7 cellular contexts compared by ENCODE assay signal in the genomic region with DNA sequence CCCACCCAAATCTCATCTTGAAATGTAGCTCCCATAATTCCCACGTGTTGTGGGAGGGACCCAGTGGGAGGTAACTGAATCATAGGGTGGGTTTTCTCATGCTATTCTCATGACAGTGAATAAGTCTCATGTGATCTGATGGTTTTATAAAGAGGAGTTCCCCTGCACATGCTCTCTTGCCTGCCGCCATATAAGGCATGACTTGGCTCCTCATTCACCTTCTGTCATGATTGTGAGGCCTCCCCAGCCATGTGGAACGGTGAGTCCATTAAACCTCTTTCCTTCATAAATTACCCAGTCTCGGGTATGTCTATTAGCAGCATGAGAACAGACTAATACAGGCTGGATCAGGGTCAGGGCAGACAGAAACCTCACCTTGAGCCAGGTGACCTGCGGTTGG.
DNase-seq lines count a peak whose midpoint lies in the region; ATAC-seq and TF ChIP-seq lines count a peak whose summit lies in the region.
"Not testable (repeated sequence)": the region's sequence is repeated elsewhere in the genome, so short reads cannot be mapped to it uniquely, and the experiment has no call there.

No MANE protein-coding gene starts in this region.

- H3K4me2 ChIP-seq in IMR-90 (ENCODE audit: low read depth, low read length); fibroblast of lung (ENCODE audit: extremely low read depth, insufficient read depth, low read length): not testable (repeated sequence)

- ATAC-seq in IMR-90 (ENCODE audit: low read depth); RWPE2 (ENCODE audit: low read depth); left lobe of liver; stimulated activated naive B cell treated with anti-CD40 and anti-IgM and Interleukin-4, amounts not matched to agents 10 μg/mL and 1 μg/mL and 100 μg/mL, for 72 hours (replicated peaks): not testable (repeated sequence)

- H4K5ac ChIP-seq in IMR-90 (ENCODE audit: low read depth, low read length) = peak overlapping the region; percentile 88

- peak overlapping the region; percentile 98 for H4K91ac ChIP-seq in IMR-90 (ENCODE audit: insufficient read depth, low read depth, low read length)

- not testable (repeated sequence) for TF ChIP-seq CTCF in IMR-90 (conservative IDR thresholded peaks at IDR 0.05; ENCODE audit: low read depth, low read length); RWPE2 (IDR thresholded peaks at IDR 0.05; ENCODE audit: poor library complexity, severe bottlenecking); fibroblast of lung (conservative IDR thresholded peaks at IDR 0.05 in 1 of 2, IDR thresholded peaks at IDR 0.05 in 1 of 2; ENCODE audit: low read depth in 1 of 2, low read length in 2 of 2)

- TF ChIP-seq POLR2A in IMR-90 (IDR thresholded peaks at IDR 0.05; ENCODE audit: low read depth, low read length) = not testable (repeated sequence)

- H3K27ac ChIP-seq in IMR-90 (ENCODE audit: insufficient read depth, low read length) = peak overlapping the region; percentile 95
- H3K27ac ChIP-seq in RWPE2 (ENCODE audit: poor library complexity, severe bottlenecking) = peak overlapping the region; percentile 69
- peak overlapping the region; percentile 90 for H3K27ac ChIP-seq in fibroblast of lung (ENCODE audit: insufficient read depth, low read length)

- H3K4ac ChIP-seq in IMR-90 (ENCODE audit: low read depth, low read length) = peak overlapping the region; percentile 97

- peak overlapping the region; percentile 98 for H2AK5ac ChIP-seq in IMR-90 (ENCODE audit: low read depth, low read length)

- BruUV-seq in IMR-90 (replicated peaks; lab: Mats Ljungman, UMichigan) = not testable (repeated sequence)

- in situ Hi-C loops in Caki2 (cut with HindIII; ENCODE audit: low pct_unique_long_range_greater_than_20kb, low sequenced_read_pairs); IMR-90 (cut with MboI; ENCODE audit: low sequenced_read_pairs): not testable (repeated sequence)

- peak overlapping the region; percentile 100 for H2BK5ac ChIP-seq in IMR-90 (ENCODE audit: low read depth, low read length, poor library complexity, severe bottlenecking)

- peak overlapping the region; percentile 99 for H2BK120ac ChIP-seq in IMR-90 (ENCODE audit: low read depth, low read length)

- not testable (repeated sequence) for H4K20me1 ChIP-seq in IMR-90 (ENCODE audit: insufficient read depth, low read length); fibroblast of lung (ENCODE audit: control insufficient read depth, extremely low read depth, insufficient read depth, low read length)

- not testable (repeated sequence) for H3K79me2 ChIP-seq in fibroblast of lung (ENCODE audit: control insufficient read depth, insufficient read depth, low read length)

- peak overlapping the region; percentile 39; the same call in 1 of the 2 replicates for H3K23ac ChIP-seq in IMR-90 (ENCODE audit: low read depth, low read length)

- H3K4me1 ChIP-seq in IMR-90 (ENCODE audit: control insufficient read depth, insufficient read depth, low read length) = peaks cover 41% of the 10 kb centered on the region
- peaks cover 39% of the 10 kb centered on the region for H3K4me1 ChIP-seq in RWPE2 (ENCODE audit: insufficient read depth, poor library complexity, severe bottlenecking)
- H3K4me1 ChIP-seq in fibroblast of lung (ENCODE audit: control insufficient read depth, extremely low read depth, insufficient read depth, low read length) = peaks cover 54% of the 10 kb centered on the region

- H3K36me3 ChIP-seq in IMR-90 (ENCODE audit: control insufficient read depth, insufficient read depth, low read length) (peaks cover 50% of the 10 kb centered on the region), fibroblast of lung (ENCODE audit: control insufficient read depth, insufficient read depth, low read length) (peaks cover 14% of the 10 kb centered on the region)
- H3K36me3 ChIP-seq in RWPE2 (ENCODE audit: low read depth) = not testable (repeated sequence)

- CTCF ChIA-PET in IMR-90 (lab: Yijun Ruan, JAX) = interaction anchor here (1.0 kb wide), 2 partner anchors 15 to 35 kb away, joined by 3 read pairs; no protein-coding TSS in a partner anchor

- peak overlapping the region; percentile 71 for H3K14ac ChIP-seq in IMR-90 (replicated peaks; ENCODE audit: low read depth, low read length)

- not testable (repeated sequence) for H3K27me3 ChIP-seq in IMR-90 (ENCODE audit: control insufficient read depth, insufficient read depth, low read length); RWPE2 (ENCODE audit: insufficient read depth, poor library complexity, severe bottlenecking); fibroblast of lung (ENCODE audit: control insufficient read depth, insufficient read depth, low read length)

- H3K18ac ChIP-seq in IMR-90 (ENCODE audit: low read depth, low read length) = peak overlapping the region; percentile 94

- peaks cover 44% of the 10 kb centered on the region for H3K9me1 ChIP-seq in IMR-90 (ENCODE audit: insufficient read depth, low read length)

- H3K9me3 ChIP-seq in IMR-90 (ENCODE audit: control insufficient read depth, insufficient read depth, low read length); RWPE2 (ENCODE audit: severe bottlenecking); fibroblast of lung (ENCODE audit: control insufficient read depth, insufficient read depth, low read depth, low read length): not testable (repeated sequence)

- dilution Hi-C loops in IMR-90 (cut with HindIII; ENCODE audit: low sequenced_read_pairs, unreplicated experiment) = not testable (repeated sequence)

- H3K56ac ChIP-seq in IMR-90 (ENCODE audit: extremely low read depth, insufficient read depth, low read length) = not testable (repeated sequence)

- H2BK15ac ChIP-seq in IMR-90 (ENCODE audit: low read depth, low read length) = peak overlapping the region; percentile 66; the same call in 2 of the 3 replicates

- TF ChIP-seq RAD21 in IMR-90 (IDR thresholded peaks at IDR 0.05; ENCODE audit: low read length) = not testable (repeated sequence)

- peak; percentile 56 for DNase-seq in Caki2 (ENCODE audit: low read depth)
- peak; percentile 2 for DNase-seq in HCEC 1CT
- DNase-seq in IMR-90; RWPE2 (ENCODE audit: low spot score); fibroblast of lung (ENCODE audit: low read depth in 2 of 2); stimulated activated naive B cell treated with anti-CD40 and anti-IgM and Interleukin-4, amounts not matched to agents 10 μg/mL and 1 μg/mL and 100 μg/mL, for 72 hours: not testable (repeated sequence)
- DNase-seq in left lobe of liver (ENCODE audit: low spot score) = peak; percentile 31

- H3K27ac Mint-ChIP-seq in stimulated activated naive B cell treated with anti-CD40 and anti-IgM and Interleukin-4, amounts not matched to agents 10 μg/mL and 1 μg/mL and 100 μg/mL, for 72 hours = peak overlapping the region; percentile 26

- not testable (repeated sequence) for H3K27me3 Mint-ChIP-seq in stimulated activated naive B cell treated with anti-CD40 and anti-IgM and Interleukin-4, amounts not matched to agents 10 μg/mL and 1 μg/mL and 100 μg/mL, for 72 hours

- H2AFZ ChIP-seq in IMR-90 (replicated peaks; ENCODE audit: low read length, poor library complexity); fibroblast of lung (ENCODE audit: low read length): not testable (repeated sequence)

- H3K4me3 Mint-ChIP-seq in stimulated activated naive B cell treated with anti-CD40 and anti-IgM and Interleukin-4, amounts not matched to agents 10 μg/mL and 1 μg/mL and 100 μg/mL, for 72 hours = not testable (repeated sequence)

- intact Hi-C loops in IMR-90 (cut with micrococcal nuclease) = not testable (repeated sequence)

- H3K9me3 Mint-ChIP-seq in stimulated activated naive B cell treated with anti-CD40 and anti-IgM and Interleukin-4, amounts not matched to agents 10 μg/mL and 1 μg/mL and 100 μg/mL, for 72 hours = not testable (repeated sequence)

- H3K36me3 Mint-ChIP-seq in stimulated activated naive B cell treated with anti-CD40 and anti-IgM and Interleukin-4, amounts not matched to agents 10 μg/mL and 1 μg/mL and 100 μg/mL, for 72 hours = not testable (repeated sequence)

- H2AK9ac ChIP-seq in IMR-90 (replicated peaks; ENCODE audit: low read depth, low read length, poor library complexity) = not testable (repeated sequence)

- H3K4me1 Mint-ChIP-seq in stimulated activated naive B cell treated with anti-CD40 and anti-IgM and Interleukin-4, amounts not matched to agents 10 μg/mL and 1 μg/mL and 100 μg/mL, for 72 hours = not testable (repeated sequence)

- not testable (repeated sequence) for H3K4me3 ChIP-seq in IMR-90 (ENCODE audit: insufficient read depth, low read depth, low read length); RWPE2 (ENCODE audit: severe bottlenecking); fibroblast of lung (replicated peaks in 1 of 4; ENCODE audit: control extremely low read depth in 1 of 4, insufficient read depth in 1 of 4, low read depth in 3 of 4, low read length in 4 of 4)

- not testable (repeated sequence) for H3K9ac ChIP-seq in IMR-90 (ENCODE audit: low read depth, low read length); fibroblast of lung (ENCODE audit: insufficient read depth, low read length)

- peak overlapping the region; percentile 98 for H2BK20ac ChIP-seq in IMR-90 (ENCODE audit: low read depth, low read length)

- 100% methylated on average over 1 of the region's 5 CpGs; no CpG with 5 or more reads in 1 of the 2 experiments for WGBS in IMR-90 (ENCODE audit: extremely low coverage in 2 of 2, insufficient read length in 1 of 2), 2 experiments

- H4K8ac ChIP-seq in IMR-90 (ENCODE audit: low read depth in 2 of 2, low read length in 2 of 2) = peak overlapping the region; percentile 45 to 98; a peak in 3 of 4 replicates

- peaks cover 15 to 66% of the 10 kb centered on the region in 2 experiments for H3K79me1 ChIP-seq in IMR-90 (ENCODE audit: low read depth in 1 of 2, low read length in 2 of 2)

- POLR2A ChIA-PET in IMR-90 (lab: Charles Lee; ENCODE audit: unreplicated experiment) = not testable (repeated sequence)
